Comparison of ENCODE assay signal across 1 cellular context in genomic region chr1:63928197-63929105, GRCh38.
TF ChIP-seq lines count a peak whose summit lies in the region.

No MANE protein-coding gene starts in this region.

TF ChIP-seq in WTC11, 78 proteins besides CTCF, POLR2A, EP300 and RAD21 (continued from another document):
- TF ChIP-seq PREB (CRISPR knock-in tag; IDR thresholded peaks at IDR 0.05; ENCODE audit: borderline replicate concordance) = no peak
- no peak for TF ChIP-seq NR2C2 (CRISPR knock-in tag; IDR thresholded peaks at IDR 0.05)
- no peak for TF ChIP-seq USF2 (CRISPR knock-in tag; IDR thresholded peaks at IDR 0.05)
- no peak for TF ChIP-seq ZNF138 (CRISPR knock-in tag; conservative IDR thresholded peaks at IDR 0.05)
- TF ChIP-seq ZNF263 (CRISPR knock-in tag; IDR thresholded peaks at IDR 0.05; ENCODE audit: low read depth) = no peak
- no peak for TF ChIP-seq ERG (CRISPR knock-in tag; IDR thresholded peaks at IDR 0.05)
